Comparison of ENCODE assay signal across 8 cellular contexts in genomic region chr12:53049582-53050318, GRCh38. TPM values are rescaled to one million over a fixed set of nuclear protein-coding genes. Genes with fewer than 3 reads are reported as not detected.
A peak's percentile ranks its signal among the peaks of the same experiment; 100 is the strongest.
DNase-seq lines count a peak whose midpoint lies in the region; ATAC-seq and TF ChIP-seq lines count a peak whose summit lies in the region.

A gene with protein sequence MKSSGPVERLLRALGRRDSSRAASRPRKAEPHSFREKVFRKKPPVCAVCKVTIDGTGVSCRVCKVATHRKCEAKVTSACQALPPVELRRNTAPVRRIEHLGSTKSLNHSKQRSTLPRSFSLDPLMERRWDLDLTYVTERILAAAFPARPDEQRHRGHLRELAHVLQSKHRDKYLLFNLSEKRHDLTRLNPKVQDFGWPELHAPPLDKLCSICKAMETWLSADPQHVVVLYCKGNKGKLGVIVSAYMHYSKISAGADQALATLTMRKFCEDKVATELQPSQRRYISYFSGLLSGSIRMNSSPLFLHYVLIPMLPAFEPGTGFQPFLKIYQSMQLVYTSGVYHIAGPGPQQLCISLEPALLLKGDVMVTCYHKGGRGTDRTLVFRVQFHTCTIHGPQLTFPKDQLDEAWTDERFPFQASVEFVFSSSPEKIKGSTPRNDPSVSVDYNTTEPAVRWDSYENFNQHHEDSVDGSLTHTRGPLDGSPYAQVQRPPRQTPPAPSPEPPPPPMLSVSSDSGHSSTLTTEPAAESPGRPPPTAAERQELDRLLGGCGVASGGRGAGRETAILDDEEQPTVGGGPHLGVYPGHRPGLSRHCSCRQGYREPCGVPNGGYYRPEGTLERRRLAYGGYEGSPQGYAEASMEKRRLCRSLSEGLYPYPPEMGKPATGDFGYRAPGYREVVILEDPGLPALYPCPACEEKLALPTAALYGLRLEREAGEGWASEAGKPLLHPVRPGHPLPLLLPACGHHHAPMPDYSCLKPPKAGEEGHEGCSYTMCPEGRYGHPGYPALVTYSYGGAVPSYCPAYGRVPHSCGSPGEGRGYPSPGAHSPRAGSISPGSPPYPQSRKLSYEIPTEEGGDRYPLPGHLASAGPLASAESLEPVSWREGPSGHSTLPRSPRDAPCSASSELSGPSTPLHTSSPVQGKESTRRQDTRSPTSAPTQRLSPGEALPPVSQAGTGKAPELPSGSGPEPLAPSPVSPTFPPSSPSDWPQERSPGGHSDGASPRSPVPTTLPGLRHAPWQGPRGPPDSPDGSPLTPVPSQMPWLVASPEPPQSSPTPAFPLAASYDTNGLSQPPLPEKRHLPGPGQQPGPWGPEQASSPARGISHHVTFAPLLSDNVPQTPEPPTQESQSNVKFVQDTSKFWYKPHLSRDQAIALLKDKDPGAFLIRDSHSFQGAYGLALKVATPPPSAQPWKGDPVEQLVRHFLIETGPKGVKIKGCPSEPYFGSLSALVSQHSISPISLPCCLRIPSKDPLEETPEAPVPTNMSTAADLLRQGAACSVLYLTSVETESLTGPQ (N-terminal part only) (plus strand): TSS chr12:53050065. CDS start chr12:53050186, 121 bp downstream.

- H3K36me3 Mint-ChIP-seq in activated CD4-positive, alpha-beta T cell treated with anti-CD3 and anti-CD28 coated beads for 36 hours (ENCODE audit: low read depth), result no peaks in the 10 kb centered on the region
- peaks cover under 1% of the 10 kb centered on the region for H3K36me3 Mint-ChIP-seq in nephron progenitor cell (ENCODE audit: low read depth)

- no peaks in the 10 kb centered on the region for H3K27me3 Mint-ChIP-seq in activated CD4-positive, alpha-beta T cell treated with anti-CD3 and anti-CD28 coated beads for 36 hours
- H3K27me3 Mint-ChIP-seq in nephron progenitor cell (ENCODE audit: low read depth, poor library complexity), result peaks cover 7% of the 10 kb centered on the region

- no peak within 1 kb of the TSS for H3K4me3 Mint-ChIP-seq in activated CD4-positive, alpha-beta T cell treated with anti-CD3 and anti-CD28 coated beads for 36 hours
- H3K4me3 Mint-ChIP-seq in nephron progenitor cell, result peak within 1 kb of the TSS; percentile 82

- CTCF ChIA-PET in activated CD4-positive, alpha-beta T cell treated with anti-CD3 and anti-CD28 coated beads for 36 hours (lab: Charles Lee), result interaction anchor here (0.6 to 1.5 kb wide), 2 partner anchors 12 to 16 kb away, joined by 3 to 4 read pairs; no protein-coding TSS in a partner anchor

- ATAC-seq in activated CD4-positive, alpha-beta T cell treated with anti-CD3 and anti-CD28 coated beads for 36 hours, result no peak
- ATAC-seq in HG03045 (IDR thresholded peaks at IDR 0.05; ENCODE audit: unreplicated experiment), result no peak
- no peak for ATAC-seq in GM19395 (IDR thresholded peaks at IDR 0.05; ENCODE audit: unreplicated experiment)
- ATAC-seq in HG03097 (IDR thresholded peaks at IDR 0.05; ENCODE audit: low FRiP score, unreplicated experiment), result no peak

- no peaks in the 10 kb centered on the region for H3K9me3 Mint-ChIP-seq in activated CD4-positive, alpha-beta T cell treated with anti-CD3 and anti-CD28 coated beads for 36 hours (ENCODE audit: low read depth)
- H3K9me3 Mint-ChIP-seq in nephron progenitor cell, result no peaks in the 10 kb centered on the region

- POLR2A ChIA-PET in activated CD4-positive, alpha-beta T cell treated with anti-CD3 and anti-CD28 coated beads for 36 hours (lab: Charles Lee), result no interaction called here

- intact Hi-C loops in activated CD4-positive, alpha-beta T cell treated with anti-CD3 and anti-CD28 coated beads for 36 hours (cut with DNase I, micrococcal nuclease), result no loop called here

- peak within 1 kb of the TSS; percentile 89 for H3K4me3 ChIP-seq in fibroblast of villous mesenchyme (ENCODE audit: low read depth, low read length)

- H3K4me1 Mint-ChIP-seq in activated CD4-positive, alpha-beta T cell treated with anti-CD3 and anti-CD28 coated beads for 36 hours, result peaks cover 39% of the 10 kb centered on the region
- peaks cover 80% of the 10 kb centered on the region for H3K4me1 Mint-ChIP-seq in nephron progenitor cell

- peak within 1 kb of the TSS; percentile 19 for H3K27ac Mint-ChIP-seq in activated CD4-positive, alpha-beta T cell treated with anti-CD3 and anti-CD28 coated beads for 36 hours
- peak within 1 kb of the TSS; percentile 99 for H3K27ac Mint-ChIP-seq in nephron progenitor cell

- TF ChIP-seq CTCF in fibroblast of villous mesenchyme (IDR thresholded peaks at IDR 0.05; ENCODE audit: insufficient read depth, low read depth, low read length), result no peak
- TF ChIP-seq CTCF in nephron progenitor cell (IDR thresholded peaks at IDR 0.05), result no peak

- no peak for DNase-seq in activated CD4-positive, alpha-beta T cell treated with anti-CD3 and anti-CD28 coated beads for 36 hours
- DNase-seq in activated CD4-positive, alpha-beta T cell treated with anti-CD3 and anti-CD28 coated beads for 1 hour, result no peak
- DNase-seq in T1000 (lab: John Stamatoyannopoulos, UW) (peak; percentile 27), fibroblast of villous mesenchyme (ENCODE audit: low read depth) (peak; percentile 75), nephron progenitor cell (peak; percentile 69)

RNA-seq across cellular contexts. Expression of the gene that starts here (rescaled TPM):
- 1 to 10 TPM in 1 of 2 experiments, under 1 TPM in 1; 0.77 to 2.4 TPM for total RNA-seq in activated CD4-positive, alpha-beta T cell treated with anti-CD3 and anti-CD28 coated beads for 36 hours
- 36.7 and 46.1 TPM in 2 replicates for total RNA-seq in fibroblast of villous mesenchyme

Comparison
In these comparisons a context has a peak if more than half of its experiments do, and no peak if none do; other contexts are left out.
1. RNA of the gene that starts here (total RNA-seq): 36.7 to 46.1 TPM in fibroblast of villous mesenchyme; 0.77 to 2.4 TPM in activated CD4-positive, alpha-beta T cell treated with anti-CD3 and anti-CD28 coated beads for 36 hours; every median in the first group is over 10 times any median in the second.
2. DNase-seq: peak in T1000 (single experiment), fibroblast of villous mesenchyme (single experiment) and nephron progenitor cell (single experiment); none in activated CD4-positive, alpha-beta T cell treated with anti-CD3 and anti-CD28 coated beads for 36 hours (single experiment) and activated CD4-positive, alpha-beta T cell treated with anti-CD3 and anti-CD28 coated beads for 1 hour (single experiment).